34 cellular contexts compared by ENCODE assay signal in genomic region chr18:77161954-77162353, GRCh38.
"Had no signal": no experiment of that assay in that cellular context is flagged by ENCODE, and none has a peak within 500 bp of the region (broad histone marks: within the 10 kb centered on the region; RNA-seq: fewer than 3 reads in every experiment).

No MANE protein-coding gene starts in this region.

- H3K4me1 ChIP-seq: gastroesophageal sphincter, lower lobe of right lung, testis, transverse colon, uterus had no signal

- ATAC-seq: gastroesophageal sphincter; left lobe of liver; lower lobe of right lung; mucosa of descending colon; sciatic nerve; stimulated activated naive CD8-positive, alpha-beta T cell treated with anti-CD3 and anti-CD28 coated beads, Interleukin-15, Interleukin-2, amounts not matched to agents 100 U/mL and 50 U/mL, for 24 hours; T-helper 17 cell had no signal

- H3K9me3 Mint-ChIP-seq: activated CD4-positive, alpha-beta memory T cell treated with anti-CD3 and anti-CD28 coated beads for 36 hours; activated CD4-positive, alpha-beta T cell treated with anti-CD3 and anti-CD28 coated beads, Interleukin-2, amount 10 ng/mL, durations not matched to agents 24 days and 14 days; activated T-helper 1 cell treated with anti-CD3 and anti-CD28 coated beads, Interleukin-12 subunit alpha, Interleukin-12 subunit beta, Interleukin-2, Interleukin-4 antibody, amounts not matched to agents 30 ng/mL and 10 ng/mL and 1 ng/mL, durations not matched to agents 14 hours and 24 hours and 36 hours; central memory CD8-positive, alpha-beta T cell; immature natural killer cell; nephron had no signal

- H3K27me3 ChIP-seq: ovary, testis, transverse colon, uterus had no signal

- H3K27ac Mint-ChIP-seq: activated CD4-positive, alpha-beta memory T cell treated with anti-CD3 and anti-CD28 coated beads for 36 hours; activated CD4-positive, alpha-beta T cell treated with anti-CD3 and anti-CD28 coated beads, Interleukin-2, amount 10 ng/mL, durations not matched to agents 24 days and 14 days; activated T-helper 1 cell treated with anti-CD3 and anti-CD28 coated beads, Interleukin-12 subunit alpha, Interleukin-12 subunit beta, Interleukin-2, Interleukin-4 antibody, amounts not matched to agents 30 ng/mL and 10 ng/mL and 1 ng/mL, durations not matched to agents 14 hours and 24 hours and 36 hours; immature natural killer cell; nephron; progenitor cell of endocrine pancreas; T-helper 17 cell had no signal

- H3K36me3 Mint-ChIP-seq: activated CD4-positive, alpha-beta memory T cell treated with anti-CD3 and anti-CD28 coated beads for 36 hours; immature natural killer cell had no signal

- H3K36me3 ChIP-seq: gastroesophageal sphincter, lower lobe of right lung, ovary, transverse colon, uterus, WERI-Rb-1 had no signal

- H3K27ac ChIP-seq: gastroesophageal sphincter, lower lobe of right lung, ovary, testis, transverse colon, uterus, WERI-Rb-1 had no signal

- H3K9me3 ChIP-seq: gastroesophageal sphincter, lower lobe of right lung, mucosa of descending colon, ovary, testis, transverse colon, uterus had no signal

- H3K4me3 Mint-ChIP-seq: activated CD4-positive, alpha-beta memory T cell treated with anti-CD3 and anti-CD28 coated beads for 36 hours; activated CD4-positive, alpha-beta T cell treated with anti-CD3 and anti-CD28 coated beads, Interleukin-2, amount 10 ng/mL, durations not matched to agents 24 days and 14 days; activated T-helper 1 cell treated with anti-CD3 and anti-CD28 coated beads, Interleukin-12 subunit alpha, Interleukin-12 subunit beta, Interleukin-2, Interleukin-4 antibody, amounts not matched to agents 30 ng/mL and 10 ng/mL and 1 ng/mL, durations not matched to agents 14 hours and 24 hours and 36 hours; central memory CD8-positive, alpha-beta T cell; immature natural killer cell; nephron; T-helper 17 cell had no signal

- H3K4me1 Mint-ChIP-seq: activated CD4-positive, alpha-beta T cell treated with anti-CD3 and anti-CD28 coated beads, Interleukin-2, amount 10 ng/mL, durations not matched to agents 24 days and 14 days had no signal

- DNase-seq: activated CD4-positive, alpha-beta memory T cell treated with anti-CD3 and anti-CD28 coated beads for 36 hours; activated CD4-positive, alpha-beta T cell treated with anti-CD3 and anti-CD28 coated beads, Interleukin-2, amount 10 ng/mL, durations not matched to agents 24 days and 14 days; activated CD4-positive, CD25-positive, alpha-beta regulatory T cell treated with anti-CD3 and anti-CD28 coated beads, Interleukin-2, amount 50 U/mL, for 72 hours; activated CD8-positive, alpha-beta memory T cell treated with anti-CD3 and anti-CD28 coated beads, Interleukin-2, amount 50 U/mL, for 4 hours; activated gamma-delta T cell; activated naive CD4-positive, alpha-beta T cell treated with anti-CD3 and anti-CD28 coated beads, Interleukin-2, amount 50 U/mL, for 16 hours; activated T-cell treated with anti-CD3 and anti-CD28 coated beads, Interleukin-2, amount 50 U/mL, for 1 hour; amygdala; effector CD8-positive, alpha-beta T cell; erythroblast; hypothalamus; immature natural killer cell; lower lobe of right lung; mesendoderm; mucosa of descending colon; ovary; stimulated activated CD4-positive, alpha-beta T cell treated with anti-CD3 and anti-CD28 coated beads, Interleukin-12 subunit alpha, Interleukin-12 subunit beta, amount 100 ng/mL, for 4 hours; stimulated activated CD4-positive, alpha-beta T cell treated with anti-CD3 and anti-CD28 coated beads, Interleukin-4, amount 100 ng/mL, for 1 hour; stimulated activated naive CD8-positive, alpha-beta T cell treated with anti-CD3 and anti-CD28 coated beads, Interleukin-15, Interleukin-2, amounts not matched to agents 100 U/mL and 50 U/mL, for 24 hours; T-helper 17 cell; T1000; testis; transverse colon; uterus; WERI-Rb-1 had no signal

- H3K4me3 ChIP-seq: gastroesophageal sphincter, lower lobe of right lung, mucosa of descending colon, ovary, skin epidermis, testis, transverse colon, uterus had no signal

- H3K27me3 Mint-ChIP-seq: activated CD4-positive, alpha-beta memory T cell treated with anti-CD3 and anti-CD28 coated beads for 36 hours had no signal

- FAIRE-seq: endometrium had no signal
